Comparison of ENCODE assay signal across 2 cellular contexts in the genomic region with DNA sequence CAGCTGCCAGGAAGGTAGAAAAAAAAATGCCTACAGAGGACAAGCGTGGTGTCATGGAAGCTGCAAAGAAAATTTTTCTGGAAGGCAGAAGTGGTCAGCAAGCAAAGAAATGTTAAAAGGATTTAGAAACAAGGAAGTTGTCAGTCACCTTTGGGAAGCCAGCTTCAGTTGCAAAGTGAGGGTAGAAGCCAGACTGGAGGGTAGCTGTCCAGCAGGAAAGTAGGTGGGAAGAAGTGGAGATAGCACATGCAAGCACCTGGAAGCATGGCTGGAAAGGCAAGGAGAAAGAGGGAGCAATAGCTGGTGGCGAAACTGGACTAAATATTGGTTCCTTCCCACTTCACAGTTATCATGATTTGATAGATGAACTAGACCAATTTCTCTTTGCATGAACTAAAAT.
A peak's percentile ranks its signal among the peaks of the same experiment; 100 is the strongest.
TF ChIP-seq lines count a peak whose summit lies in the region.

No MANE protein-coding gene starts in this region.

TF ChIP-seq in GM23338, 12 proteins besides CTCF, POLR2A, EP300 and RAD21:
- TF ChIP-seq, protein P1, sequence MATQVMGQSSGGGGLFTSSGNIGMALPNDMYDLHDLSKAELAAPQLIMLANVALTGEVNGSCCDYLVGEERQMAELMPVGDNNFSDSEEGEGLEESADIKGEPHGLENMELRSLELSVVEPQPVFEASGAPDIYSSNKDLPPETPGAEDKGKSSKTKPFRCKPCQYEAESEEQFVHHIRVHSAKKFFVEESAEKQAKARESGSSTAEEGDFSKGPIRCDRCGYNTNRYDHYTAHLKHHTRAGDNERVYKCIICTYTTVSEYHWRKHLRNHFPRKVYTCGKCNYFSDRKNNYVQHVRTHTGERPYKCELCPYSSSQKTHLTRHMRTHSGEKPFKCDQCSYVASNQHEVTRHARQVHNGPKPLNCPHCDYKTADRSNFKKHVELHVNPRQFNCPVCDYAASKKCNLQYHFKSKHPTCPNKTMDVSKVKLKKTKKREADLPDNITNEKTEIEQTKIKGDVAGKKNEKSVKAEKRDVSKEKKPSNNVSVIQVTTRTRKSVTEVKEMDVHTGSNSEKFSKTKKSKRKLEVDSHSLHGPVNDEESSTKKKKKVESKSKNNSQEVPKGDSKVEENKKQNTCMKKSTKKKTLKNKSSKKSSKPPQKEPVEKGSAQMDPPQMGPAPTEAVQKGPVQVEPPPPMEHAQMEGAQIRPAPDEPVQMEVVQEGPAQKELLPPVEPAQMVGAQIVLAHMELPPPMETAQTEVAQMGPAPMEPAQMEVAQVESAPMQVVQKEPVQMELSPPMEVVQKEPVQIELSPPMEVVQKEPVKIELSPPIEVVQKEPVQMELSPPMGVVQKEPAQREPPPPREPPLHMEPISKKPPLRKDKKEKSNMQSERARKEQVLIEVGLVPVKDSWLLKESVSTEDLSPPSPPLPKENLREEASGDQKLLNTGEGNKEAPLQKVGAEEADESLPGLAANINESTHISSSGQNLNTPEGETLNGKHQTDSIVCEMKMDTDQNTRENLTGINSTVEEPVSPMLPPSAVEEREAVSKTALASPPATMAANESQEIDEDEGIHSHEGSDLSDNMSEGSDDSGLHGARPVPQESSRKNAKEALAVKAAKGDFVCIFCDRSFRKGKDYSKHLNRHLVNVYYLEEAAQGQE (IDR thresholded peaks at IDR 0.05; ENCODE audit: unreplicated experiment) = peak; percentile 51
- TF ChIP-seq EZH2 (IDR thresholded peaks at IDR 0.05; ENCODE audit: low read depth, unreplicated experiment) (no peak), ZNF114 (CRISPR knock-in tag; IDR thresholded peaks at IDR 0.05) (no peak), ZNF331 (CRISPR knock-in tag; IDR thresholded peaks at IDR 0.05; ENCODE audit: low read depth) (no peak), EZH2phosphoT487 (IDR thresholded peaks at IDR 0.05; ENCODE audit: unreplicated experiment) (no peak)

TF ChIP-seq in H1, 55 proteins besides CTCF, POLR2A, EP300 and RAD21:
- no peak for TF ChIP-seq POLR2AphosphoS5 (IDR thresholded peaks at IDR 0.05; ENCODE audit: low read depth, low read length)
- TF ChIP-seq CREB1 (IDR thresholded peaks at IDR 0.05) = no peak
- no peak for TF ChIP-seq KDM1A (IDR thresholded peaks at IDR 0.05; ENCODE audit: borderline replicate concordance, low read length)
